Comparison of ENCODE assay signal across 15 cellular contexts in genomic region chr9:95382433-95382832, GRCh38.
"Had no signal": no experiment of that assay in that cellular context is flagged by ENCODE, and none has a peak within 500 bp of the region (broad histone marks: within the 10 kb centered on the region; RNA-seq: fewer than 3 reads in every experiment).

No MANE protein-coding gene starts in this region.

- H3K36me3 ChIP-seq: adrenal gland, heart left ventricle, left ventricle myocardium inferior had no signal

- H3K9me3 ChIP-seq: adrenal gland, body of pancreas, heart left ventricle, left ventricle myocardium inferior had no signal

- H3K4me3 ChIP-seq: adrenal gland, body of pancreas, heart left ventricle, left ventricle myocardium inferior had no signal

- DNase-seq: activated B cell treated with CpG ODN at 0.5 μM for 24 hours; activated CD4-positive, alpha-beta T cell treated with anti-CD3 and anti-CD28 coated beads, Interleukin-2, amount 50 U/mL, for 1 hour; activated naive CD4-positive, alpha-beta T cell treated with anti-CD3 and anti-CD28 coated beads, Interleukin-2, amount 50 U/mL, for 16 hours; activated T-cell treated with anti-CD3 and anti-CD28 coated beads for 4 hours; adrenal gland; body of pancreas; central memory CD4-positive, alpha-beta T cell; cortex of kidney; effector CD8-positive, alpha-beta T cell; foreskin melanocyte; heart left ventricle; left ventricle myocardium inferior; stimulated activated CD4-positive, alpha-beta T cell treated with anti-CD3 and anti-CD28 coated beads, Interleukin-12 subunit alpha, Interleukin-12 subunit beta, amount 100 ng/mL, for 4 hours; stimulated activated naive CD4-positive, alpha-beta T cell had no signal

- H3K27ac ChIP-seq: adrenal gland, body of pancreas, heart left ventricle, left ventricle myocardium inferior had no signal

- FAIRE-seq: islet of Langerhans had no signal

- H3K27me3 ChIP-seq: adrenal gland, body of pancreas had no signal

- ATAC-seq: heart left ventricle had no signal

- H3K4me1 ChIP-seq: body of pancreas, heart left ventricle, left ventricle myocardium inferior had no signal
